6 cellular contexts compared by ENCODE assay signal in the genomic region with DNA sequence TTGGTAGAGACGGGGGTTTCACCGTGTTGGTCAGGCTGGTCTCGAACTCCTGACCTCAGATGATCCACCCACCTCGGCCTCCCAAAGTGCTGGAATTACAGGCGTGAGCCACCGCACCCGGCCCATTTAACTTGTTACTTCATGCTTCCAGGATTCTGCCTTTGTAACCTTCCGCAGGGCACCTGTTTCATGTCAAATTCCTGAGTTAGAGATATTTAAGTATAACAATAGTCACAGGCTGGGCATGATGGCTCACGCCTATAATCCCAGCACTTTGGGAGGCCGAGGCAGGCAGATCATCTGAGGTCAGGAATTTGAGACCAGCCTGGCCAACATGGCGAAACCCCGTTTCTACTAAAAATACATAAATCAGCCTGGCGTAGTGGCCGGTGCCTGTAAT. TPM values are rescaled to one million over a fixed set of nuclear protein-coding genes. Genes with fewer than 3 reads are reported as not detected.
"Had no signal": no experiment of that assay in that cellular context is flagged by ENCODE, and none has a peak within 500 bp of the region (broad histone marks: within the 10 kb centered on the region; RNA-seq: fewer than 3 reads in every experiment).

No MANE protein-coding gene starts in this region.

RNA-seq across cellular contexts. Expression of a gene that starts 30.8 kb away (rescaled TPM):
- total RNA-seq: HepG2, IMR-90, Peyer's patch, Right ventricle myocardium inferior, RPMI7951, SJSA1 had no signal
- polyA plus RNA-seq: HepG2, IMR-90 had no signal
